In genomic region chrX:8815460-8816065, GRCh38 we compare ENCODE assay signal across 8 cellular contexts. TPM values are rescaled to one million over a fixed set of nuclear protein-coding genes. Genes with fewer than 3 reads are reported as not detected.
DNase-seq lines count a peak whose midpoint lies in the region; ATAC-seq and TF ChIP-seq lines count a peak whose summit lies in the region.

No MANE protein-coding gene starts in this region.

- H3K4me1 Mint-ChIP-seq in activated T-cell treated with anti-CD3 and anti-CD28 coated beads, Interleukin-2, amount 50 U/mL, for 4 hours (ENCODE audit: low read depth) = no peaks in the 10 kb centered on the region

- peaks cover 2% of the 10 kb centered on the region for H3K27me3 Mint-ChIP-seq in activated T-cell treated with anti-CD3 and anti-CD28 coated beads, Interleukin-2, amount 50 U/mL, for 4 hours (ENCODE audit: low read depth)

- no peak overlapping the region for H3K4me3 ChIP-seq in brain microvascular endothelial cell (ENCODE audit: low read depth, low read length)
- H3K4me3 ChIP-seq in left lung = no peak overlapping the region

- H3K36me3 Mint-ChIP-seq in activated T-cell treated with anti-CD3 and anti-CD28 coated beads, Interleukin-2, amount 50 U/mL, for 4 hours (ENCODE audit: insufficient read depth) = no peaks in the 10 kb centered on the region

- no peaks in the 10 kb centered on the region for H3K4me1 ChIP-seq in left lung

- no peaks in the 10 kb centered on the region for H3K9me3 Mint-ChIP-seq in activated T-cell treated with anti-CD3 and anti-CD28 coated beads, Interleukin-2, amount 50 U/mL, for 4 hours

- intact Hi-C loops in left lung (cut with DNase I) = no loop called here

- H3K27me3 ChIP-seq in brain microvascular endothelial cell (replicated peaks) (no peaks in the 10 kb centered on the region), left lung (no peaks in the 10 kb centered on the region)

- ATAC-seq in activated T-cell treated with anti-CD3 and anti-CD28 coated beads, Interleukin-2, amount 50 U/mL, for 4 hours = no peak
- ATAC-seq in left lung (peak; percentile 80), HG02973 (IDR thresholded peaks at IDR 0.05; ENCODE audit: unreplicated experiment) (no peak)

- no peaks in the 10 kb centered on the region for H3K36me3 ChIP-seq in brain microvascular endothelial cell (replicated peaks)
- no peaks in the 10 kb centered on the region for H3K36me3 ChIP-seq in left lung

- H3K9me3 ChIP-seq in left lung = no peaks in the 10 kb centered on the region

- peak; percentile 2 for DNase-seq in activated T-cell treated with anti-CD3 and anti-CD28 coated beads for 24 hours (ENCODE audit: low read depth)
- no peak for DNase-seq in activated T-cell treated with anti-CD3 and anti-CD28 coated beads, Interleukin-2, amount 50 U/mL, for 4 hours
- peak; percentile 41 for DNase-seq in H4 (ENCODE audit: low spot score)
- peak; percentile 59 for DNase-seq in NCI-H345 (lab: John Stamatoyannopoulos, UW)
- peak; percentile 52 for DNase-seq in brain microvascular endothelial cell
- no peak for DNase-seq in left lung
- DNase-seq in T-helper 9 cell = no peak

- peak; percentile 79 for TF ChIP-seq CTCF in brain microvascular endothelial cell (IDR thresholded peaks at IDR 0.05; ENCODE audit: low read depth, low read length, missing control alignments)
- TF ChIP-seq CTCF in left lung (IDR thresholded peaks at IDR 0.05) = peak; percentile 61 to 71

- in situ Hi-C loops in brain microvascular endothelial cell (cut with HindIII; ENCODE audit: low pct_ligation_motif_present, low sequenced_read_pairs) = no loop called here

- H3K27ac ChIP-seq in brain microvascular endothelial cell = no peak overlapping the region
- H3K27ac ChIP-seq in left lung = no peak overlapping the region

- no peak overlapping the region for H3K4me3 Mint-ChIP-seq in activated T-cell treated with anti-CD3 and anti-CD28 coated beads, Interleukin-2, amount 50 U/mL, for 4 hours

RNA-seq across cellular contexts. Expression of gene FAM9A, which starts 14.4 kb away (rescaled TPM):
- total RNA-seq in activated T-cell treated with anti-CD3 and anti-CD28 coated beads, Interleukin-2, amount 50 U/mL, for 4 hours = not detected
- total RNA-seq in H4 (2014; rRNA removed; shearing (Covaris generic)) = not detected in 2 replicates
- not detected for total RNA-seq in left lung

Comparison
In these comparisons a context has a peak if more than half of its experiments do, and no peak if none do; other contexts are left out.
1. DNase-seq: peak in activated T-cell treated with anti-CD3 and anti-CD28 coated beads for 24 hours (single experiment), H4 (single experiment), NCI-H345 (single experiment) and brain microvascular endothelial cell (single experiment); none in activated T-cell treated with anti-CD3 and anti-CD28 coated beads, Interleukin-2, amount 50 U/mL, for 4 hours (single experiment), left lung (0 of 2) and T-helper 9 cell (single experiment).